In genomic region chr6:6002005-6002808, GRCh38 we compare ENCODE assay signal across 10 cellular contexts. TPM values are rescaled to one million over a fixed set of nuclear protein-coding genes. Genes with fewer than 3 reads are reported as not detected.
DNase-seq lines count a peak whose midpoint lies in the region; ATAC-seq and TF ChIP-seq lines count a peak whose summit lies in the region.
"Had no signal": no experiment of that assay in that cellular context is flagged by ENCODE, and none has a peak within 500 bp of the region (broad histone marks: within the 10 kb centered on the region; RNA-seq: fewer than 3 reads in every experiment).

No MANE protein-coding gene starts in this region.

- peaks cover 4% of the 10 kb centered on the region; the same call in 1 of the 2 replicates for H3K4me1 ChIP-seq in iPS DF 6.9 (ENCODE audit: control insufficient read depth, insufficient read depth, low read length)

- H3K27me3 ChIP-seq in iPS DF 6.9 (ENCODE audit: control insufficient read depth, insufficient read depth, low read length): peaks cover 84% of the 10 kb centered on the region

- H3K9me3 Mint-ChIP-seq in activated CD4-positive, alpha-beta T cell treated with anti-CD3 and anti-CD28 coated beads for 36 hours (ENCODE audit: low read depth): peaks cover 6% of the 10 kb centered on the region
- H3K9me3 Mint-ChIP-seq in activated T-helper 17 cell treated with anti-CD3 and anti-CD28 coated beads, Interleukin-2, amount 50 U/mL, for 72 hours: peaks cover 5% of the 10 kb centered on the region
- peaks cover 7% of the 10 kb centered on the region for H3K9me3 Mint-ChIP-seq in stimulated activated effector memory CD8-positive, alpha-beta T cell treated with anti-CD3 and anti-CD28 coated beads, Interleukin-12 subunit alpha, Interleukin-12 subunit beta, amount 100 ng/mL, for 72 hours

- H3K27ac Mint-ChIP-seq in activated CD4-positive, alpha-beta T cell treated with anti-CD3 and anti-CD28 coated beads for 36 hours: peak overlapping the region; percentile 53
- H3K27ac Mint-ChIP-seq in activated T-helper 17 cell treated with anti-CD3 and anti-CD28 coated beads, Interleukin-2, amount 50 U/mL, for 72 hours: no peak overlapping the region
- H3K27ac Mint-ChIP-seq in stimulated activated effector memory CD8-positive, alpha-beta T cell treated with anti-CD3 and anti-CD28 coated beads, Interleukin-12 subunit alpha, Interleukin-12 subunit beta, amount 100 ng/mL, for 72 hours: no peak overlapping the region

- no CpG with 5 or more reads among the region's 56 CpGs for WGBS in iPS DF 6.9 (ENCODE audit: insufficient coverage, insufficient read length)

- H3K36me3 ChIP-seq in iPS DF 6.9 (ENCODE audit: control insufficient read depth, insufficient read depth, low read length): no peaks in the 10 kb centered on the region

- peaks cover 79% of the 10 kb centered on the region for H3K27me3 Mint-ChIP-seq in activated CD4-positive, alpha-beta T cell treated with anti-CD3 and anti-CD28 coated beads for 36 hours
- peaks cover 72% of the 10 kb centered on the region for H3K27me3 Mint-ChIP-seq in activated T-helper 17 cell treated with anti-CD3 and anti-CD28 coated beads, Interleukin-2, amount 50 U/mL, for 72 hours

- POLR2A ChIA-PET in activated CD4-positive, alpha-beta T cell treated with anti-CD3 and anti-CD28 coated beads for 36 hours (lab: Charles Lee): no interaction called here

- in situ Hi-C loops in ACHN (cut with HindIII; ENCODE audit: low pct_ligation_motif_present, low pct_unique_long_range_greater_than_20kb, low sequenced_read_pairs): no loop called here

- intact Hi-C loops in activated CD4-positive, alpha-beta T cell treated with anti-CD3 and anti-CD28 coated beads for 36 hours (cut with DNase I, micrococcal nuclease): loop anchor here in 1 of 2 experiments (5.0 kb wide), 1 partner anchor 915 kb away; the partner anchor contains the start of gene PPP1R3G

- no peak overlapping the region for H3K27ac ChIP-seq in iPS DF 6.9 (ENCODE audit: low read length)

- CTCF ChIA-PET in activated CD4-positive, alpha-beta T cell treated with anti-CD3 and anti-CD28 coated beads for 36 hours (lab: Charles Lee): interaction anchor here (0.6 to 0.7 kb wide), 2 partner anchors 8 to 533 kb away, joined by 3 read pairs; no protein-coding TSS in a partner anchor

- peak overlapping the region; percentile 24; the same call in 1 of the 2 replicates for H3K4me3 ChIP-seq in iPS DF 6.9 (ENCODE audit: low read length)

- peaks cover 67% of the 10 kb centered on the region for H3K4me1 Mint-ChIP-seq in activated CD4-positive, alpha-beta T cell treated with anti-CD3 and anti-CD28 coated beads for 36 hours
- peaks cover 45% of the 10 kb centered on the region for H3K4me1 Mint-ChIP-seq in activated T-helper 17 cell treated with anti-CD3 and anti-CD28 coated beads, Interleukin-2, amount 50 U/mL, for 72 hours
- H3K4me1 Mint-ChIP-seq in stimulated activated effector memory CD8-positive, alpha-beta T cell treated with anti-CD3 and anti-CD28 coated beads, Interleukin-12 subunit alpha, Interleukin-12 subunit beta, amount 100 ng/mL, for 72 hours: peaks cover 74% of the 10 kb centered on the region

- DNase-seq in activated CD4-positive, alpha-beta T cell treated with anti-CD3 and anti-CD28 coated beads for 36 hours: peak; percentile 32
- DNase-seq in activated CD4-positive, alpha-beta T cell treated with anti-CD3 and anti-CD28 coated beads, Interleukin-2, amount 50 U/mL, for 1 hour: no peak
- DNase-seq in iPS DF 6.9 (ENCODE audit: low read depth, low spot score) (no peak), HuH-7.5 (ENCODE audit: low spot score) (no peak), erythroblast (lab: John Stamatoyannopoulos, UW) (no peak), ACHN (no peak)
- DNase-seq in stimulated activated effector memory CD8-positive, alpha-beta T cell treated with anti-CD3 and anti-CD28 coated beads, Interleukin-12 subunit alpha, Interleukin-12 subunit beta, amount 100 ng/mL, for 72 hours (ENCODE audit: low spot score in 2 of 2): peak in 1 of 2 donors; percentile 58
- DNase-seq: NCI-H526 treated with DMSO at 0.1 percent for 48 hours had no signal

- peak overlapping the region; percentile 72 for H3K4me3 Mint-ChIP-seq in activated CD4-positive, alpha-beta T cell treated with anti-CD3 and anti-CD28 coated beads for 36 hours
- H3K4me3 Mint-ChIP-seq in activated T-helper 17 cell treated with anti-CD3 and anti-CD28 coated beads, Interleukin-2, amount 50 U/mL, for 72 hours: peak overlapping the region; percentile 85
- peak overlapping the region; percentile 76 for H3K4me3 Mint-ChIP-seq in stimulated activated effector memory CD8-positive, alpha-beta T cell treated with anti-CD3 and anti-CD28 coated beads, Interleukin-12 subunit alpha, Interleukin-12 subunit beta, amount 100 ng/mL, for 72 hours

- no peak for ATAC-seq in activated CD4-positive, alpha-beta T cell treated with anti-CD3 and anti-CD28 coated beads for 36 hours
- no peak for ATAC-seq in activated T-helper 17 cell treated with anti-CD3 and anti-CD28 coated beads, Interleukin-2, amount 50 U/mL, for 72 hours (replicated peaks)
- ATAC-seq in stimulated activated effector memory CD8-positive, alpha-beta T cell treated with anti-CD3 and anti-CD28 coated beads, Interleukin-12 subunit alpha, Interleukin-12 subunit beta, amount 100 ng/mL, for 72 hours: no peak
- ATAC-seq: left lobe of liver had no signal

- no peak for TF ChIP-seq POLR2A in erythroblast (IDR thresholded peaks at IDR 0.05; ENCODE audit: low read length)

- H3K9me3 ChIP-seq in iPS DF 6.9 (ENCODE audit: control insufficient read depth, insufficient read depth, low read length): no peaks in the 10 kb centered on the region

- H3K36me3 Mint-ChIP-seq in activated CD4-positive, alpha-beta T cell treated with anti-CD3 and anti-CD28 coated beads for 36 hours (ENCODE audit: low read depth): peaks cover 11% of the 10 kb centered on the region
- peaks cover 56% of the 10 kb centered on the region for H3K36me3 Mint-ChIP-seq in activated T-helper 17 cell treated with anti-CD3 and anti-CD28 coated beads, Interleukin-2, amount 50 U/mL, for 72 hours (ENCODE audit: low read depth)
- H3K36me3 Mint-ChIP-seq in stimulated activated effector memory CD8-positive, alpha-beta T cell treated with anti-CD3 and anti-CD28 coated beads, Interleukin-12 subunit alpha, Interleukin-12 subunit beta, amount 100 ng/mL, for 72 hours: peaks cover 49% of the 10 kb centered on the region

RNA-seq across cellular contexts. Expression of gene NRN1, which starts 4.5 kb away (rescaled TPM):
- total RNA-seq in activated CD4-positive, alpha-beta T cell treated with anti-CD3 and anti-CD28 coated beads for 36 hours: 1 to 10 TPM; 4.6 to 7.5 TPM
- total RNA-seq in activated T-helper 17 cell treated with anti-CD3 and anti-CD28 coated beads, Interleukin-2, amount 50 U/mL, for 72 hours: 10 to 100 TPM in 1 of 2 donors, 1 to 10 TPM in 1; 1.1 to 14.7 TPM
